Comparison of ENCODE assay signal across 20 cellular contexts in genomic region chr10:68353537-68353936, GRCh38. TPM values are rescaled to one million over a fixed set of nuclear protein-coding genes. Genes with fewer than 3 reads are reported as not detected.
DNase-seq lines count a peak whose midpoint lies in the region; ATAC-seq, FAIRE-seq and TF ChIP-seq lines count a peak whose summit lies in the region.
"Had no signal": no experiment of that assay in that cellular context is flagged by ENCODE, and none has a peak within 500 bp of the region (broad histone marks: within the 10 kb centered on the region; RNA-seq: fewer than 3 reads in every experiment).

No MANE protein-coding gene starts in this region.

- WGBS in K562 (ENCODE audit: insufficient coverage, low coverage, missing lambda C conversion rate): 82% methylated on average over 2 of the region's 2 CpGs
- WGBS in mammary epithelial cell (ENCODE audit: low coverage, missing lambda C conversion rate): 93% methylated on average over 2 of the region's 2 CpGs

- H3K27me3 ChIP-seq in K562 (ENCODE audit: control insufficient read depth in 2 of 2, insufficient read depth in 2 of 2, low read length in 2 of 2) (no peaks in the 10 kb centered on the region), mammary epithelial cell (ENCODE audit: insufficient read depth, low read length) (no peaks in the 10 kb centered on the region)
- H3K27me3 ChIP-seq: BLaER1 treated with 17β-estradiol and CSF1 and Interleukin-3, amounts not matched to agents 10 nM and 100 nM had no signal

- H3K27ac ChIP-seq in HEK293 (ENCODE audit: extremely low read depth, low read depth, low read length) (no peak overlapping the region), K562 (ENCODE audit: extremely low read depth, low read depth, low read length) (no peak overlapping the region), mammary epithelial cell (ENCODE audit: insufficient read depth, low read depth, low read length) (no peak overlapping the region)
- H3K27ac ChIP-seq: BLaER1 treated with 17β-estradiol and CSF1 and Interleukin-3, amounts not matched to agents 10 nM and 100 nM; C4-2B had no signal

- H3K79me2 ChIP-seq in K562 (ENCODE audit: control insufficient read depth, insufficient read depth, low read length): no peaks in the 10 kb centered on the region
- H3K79me2 ChIP-seq in mammary epithelial cell (ENCODE audit: insufficient read depth, low read length): no peaks in the 10 kb centered on the region

- H3K36me3 ChIP-seq in HEK293 (ENCODE audit: control insufficient read depth in 2 of 2, insufficient read depth in 1 of 2, low read length in 2 of 2) (peaks cover 42 to 45% of the 10 kb centered on the region in 2 experiments; a peak in 2 of 3 replicates), K562 (ENCODE audit: control insufficient read depth, insufficient read depth, low read length) (peaks cover 31% of the 10 kb centered on the region; the same call in 2 of the 3 replicates), mammary epithelial cell (ENCODE audit: insufficient read depth, low read length) (peaks cover 8% of the 10 kb centered on the region)

- POLR2A ChIA-PET in HEK293 (lab: Yijun Ruan, JAX) (no interaction called here), K562 (lab: Yijun Ruan, JAX) (interaction anchor here (1.6 kb wide), 1 partner anchor 22 kb away, joined by 4 read pairs; the partner anchor contains the start of gene HNRNPH3)

- peaks cover 2 to 3% of the 10 kb centered on the region in 2 donors for H3K4me1 Mint-ChIP-seq in natural killer cell treated with Interleukin-12 subunit alpha and Interleukin-12 subunit beta and Interleukin-15 and Interleukin-18, amount 100 ng/mL, for 72 hours (ENCODE audit: low read depth in 2 of 2)
- H3K4me1 Mint-ChIP-seq: B cell had no signal

- H3K9me3 ChIP-seq in HEK293 (ENCODE audit: control insufficient read depth, insufficient read depth, low read depth, low read length) (no peaks in the 10 kb centered on the region), K562 (replicated peaks; ENCODE audit: control insufficient read depth, insufficient read depth, low read depth, low read length) (no peaks in the 10 kb centered on the region), mammary epithelial cell (replicated peaks; ENCODE audit: insufficient read depth, low read length) (no peaks in the 10 kb centered on the region)
- H3K9me3 ChIP-seq: BLaER1 treated with 17β-estradiol and CSF1 and Interleukin-3, amounts not matched to agents 10 nM and 100 nM; Caco-2 had no signal

- DNase-seq in K562 (ENCODE audit: extremely low read depth in 1 of 4, low spot score in 3 of 4) (no peak), mammary epithelial cell (no peak)
- no peak for DNase-seq in natural killer cell treated with Interleukin-12 subunit alpha and Interleukin-12 subunit beta and Interleukin-15 and Interleukin-18, amount 100 ng/mL, for 72 hours (ENCODE audit: low spot score)
- DNase-seq: 8988T; AML-193; Caco-2; Calu3; CD4-positive, alpha-beta T cell; CD8-positive, alpha-beta T cell; DMS79 treated with DMSO at 0.1 percent for 48 hours; GF-D8 had no signal

- intact Hi-C loops in K562 (cut with micrococcal nuclease) (no loop called here), mammary epithelial cell (cut with micrococcal nuclease) (no loop called here)

- H3K27me3 Mint-ChIP-seq in natural killer cell treated with Interleukin-12 subunit alpha and Interleukin-12 subunit beta and Interleukin-15 and Interleukin-18, amount 100 ng/mL, for 72 hours: no peaks in the 10 kb centered on the region
- H3K27me3 Mint-ChIP-seq: B cell; CD4-positive, alpha-beta T cell had no signal

- CTCF ChIA-PET in HEK293 (lab: Yijun Ruan, JAX) (interaction anchor here (0.5 to 0.6 kb wide), 2 partner anchors 99 to 156 kb away, joined by 3 to 7 read pairs; no protein-coding TSS in a partner anchor), K562 (lab: Yijun Ruan, JAX; ENCODE audit: low intra/inter-chr PET ratio) (no interaction called here), mammary epithelial cell (lab: Charles Lee; ENCODE audit: low non-redundant PET) (no interaction called here)

- in situ Hi-C loops in K562 (cut with MboI): no loop called here
- in situ Hi-C loops in mammary epithelial cell (cut with MboI; ENCODE audit: low sequenced_read_pairs in 2 of 2): no loop called here

- no peak overlapping the region for H3K4me2 ChIP-seq in K562 (ENCODE audit: insufficient read depth, low read length)
- no peak overlapping the region for H3K4me2 ChIP-seq in mammary epithelial cell (ENCODE audit: insufficient read depth, low read depth, low read length)
- H3K4me2 ChIP-seq: BLaER1 treated with 17β-estradiol and CSF1 and Interleukin-3, amounts not matched to agents 10 nM and 100 nM had no signal

- no TSS peak for BruUV-seq in K562 (replicated peaks; lab: Mats Ljungman, UMichigan)
- no TSS peak for BruUV-seq in mammary epithelial cell (replicated peaks; lab: Mats Ljungman, UMichigan)

- no peak overlapping the region for H3K27ac Mint-ChIP-seq in natural killer cell treated with Interleukin-12 subunit alpha and Interleukin-12 subunit beta and Interleukin-15 and Interleukin-18, amount 100 ng/mL, for 72 hours
- H3K27ac Mint-ChIP-seq: B cell; CD4-positive, alpha-beta T cell; CD8-positive, alpha-beta T cell had no signal

- no peak for TF ChIP-seq RAD21 in K562 (CRISPR knock-in tag; conservative IDR thresholded peaks at IDR 0.05 in 1 of 2, IDR thresholded peaks at IDR 0.05 in 1 of 2)

- no peaks in the 10 kb centered on the region for H3K4me1 ChIP-seq in HEK293 (ENCODE audit: control insufficient read depth, insufficient read depth, low read length)
- H3K4me1 ChIP-seq in K562 (replicated peaks in 1 of 2; ENCODE audit: control insufficient read depth in 2 of 2, insufficient read depth in 2 of 2, low read length in 2 of 2): no peaks in the 10 kb centered on the region
- H3K4me1 ChIP-seq in mammary epithelial cell (ENCODE audit: insufficient read depth, low read length): no peaks in the 10 kb centered on the region
- H3K4me1 ChIP-seq: BLaER1 treated with 17β-estradiol and CSF1 and Interleukin-3, amounts not matched to agents 10 nM and 100 nM; Caco-2 had no signal

- FAIRE-seq in K562 (lab: Jason Lieb, UNC): no peak
- FAIRE-seq: A204.1, D721Med, G401.6, GM12891, GM19239 had no signal

- ATAC-seq in K562: no peak
- no peak for ATAC-seq in natural killer cell treated with Interleukin-12 subunit alpha and Interleukin-12 subunit beta and Interleukin-15 and Interleukin-18, amount 100 ng/mL, for 72 hours
- ATAC-seq: CD8-positive, alpha-beta T cell had no signal

- no peak for TF ChIP-seq POLR2A in K562 (conservative IDR thresholded peaks at IDR 0.05)

- dilution Hi-C loops in mammary epithelial cell (cut with HindIII; ENCODE audit: low sequenced_read_pairs): no loop called here

- no peak for TF ChIP-seq CTCF in HEK293 (tag by site-specific recombination; IDR thresholded peaks at IDR 0.05)
- no peak for TF ChIP-seq CTCF in K562 (IDR thresholded peaks at IDR 0.05 in 2 of 3, conservative IDR thresholded peaks at IDR 0.05 in 1 of 3; ENCODE audit: insufficient read depth in 2 of 3, low read depth in 1 of 3, low read length in 3 of 3)
- no peak for TF ChIP-seq CTCF in mammary epithelial cell (conservative IDR thresholded peaks at IDR 0.05 in 1 of 2, IDR thresholded peaks at IDR 0.05 in 1 of 2; ENCODE audit: extremely low read depth in 1 of 2, insufficient read depth in 1 of 2, low read depth in 1 of 2, low read length in 2 of 2)

- H3K9me1 ChIP-seq in K562 (ENCODE audit: control insufficient read depth, insufficient read depth, low read length): no peaks in the 10 kb centered on the region

- H4K20me1 ChIP-seq in K562 (replicated peaks; ENCODE audit: control insufficient read depth, insufficient read depth, low read length) (no peaks in the 10 kb centered on the region), mammary epithelial cell (ENCODE audit: insufficient read depth, low read length) (no peaks in the 10 kb centered on the region)

- H3K36me3 Mint-ChIP-seq in natural killer cell treated with Interleukin-12 subunit alpha and Interleukin-12 subunit beta and Interleukin-15 and Interleukin-18, amount 100 ng/mL, for 72 hours: peaks cover 11% of the 10 kb centered on the region

- TF ChIP-seq EP300 in K562 (IDR thresholded peaks at IDR 0.05; ENCODE audit: low read length): no peak

- H3K4me3 ChIP-seq in HEK293 (ENCODE audit: low read depth, low read length) (no peak overlapping the region), K562 (no peak overlapping the region), mammary epithelial cell (replicated peaks in 1 of 3; ENCODE audit: insufficient read depth in 1 of 3, low read depth in 2 of 3, low read length in 3 of 3) (no peak overlapping the region)
- H3K4me3 ChIP-seq: BLaER1 treated with 17β-estradiol and CSF1 and Interleukin-3, amounts not matched to agents 10 nM and 100 nM had no signal

- H2AFZ ChIP-seq in K562 (ENCODE audit: low read depth, low read length) (no peak overlapping the region), mammary epithelial cell (ENCODE audit: low read depth, low read length) (no peak overlapping the region)

- no peak overlapping the region for H3K4me3 Mint-ChIP-seq in natural killer cell treated with Interleukin-12 subunit alpha and Interleukin-12 subunit beta and Interleukin-15 and Interleukin-18, amount 100 ng/mL, for 72 hours
- H3K4me3 Mint-ChIP-seq: B cell; CD4-positive, alpha-beta T cell; CD8-positive, alpha-beta T cell had no signal

- H3K9me3 Mint-ChIP-seq in natural killer cell treated with Interleukin-12 subunit alpha and Interleukin-12 subunit beta and Interleukin-15 and Interleukin-18, amount 100 ng/mL, for 72 hours: no peaks in the 10 kb centered on the region
- H3K9me3 Mint-ChIP-seq: CD4-positive, alpha-beta T cell; CD8-positive, alpha-beta T cell had no signal

- no peak overlapping the region for H3K9ac ChIP-seq in K562 (ENCODE audit: insufficient read depth in 1 of 2, low read depth in 2 of 2, low read length in 2 of 2)
- H3K9ac ChIP-seq in mammary epithelial cell (ENCODE audit: insufficient read depth, low read length): no peak overlapping the region
- H3K9ac ChIP-seq: BLaER1 treated with 17β-estradiol and CSF1 and Interleukin-3, amounts not matched to agents 10 nM and 100 nM had no signal

RNA-seq across cellular contexts. Expression of gene PBLD, which starts 20.8 kb away (rescaled TPM):
- 3.8 and 5.0 TPM in 2 replicates for total RNA-seq in K562 (2011; cell fraction: chromatin; rRNA removed; ENCODE audit: low replicate concordance)
- 1.8 and 2.3 TPM in 2 replicates for total RNA-seq in K562 (2011; cell fraction: nucleolus; rRNA removed)
- 4.3 and 9.5 TPM in 2 replicates for total RNA-seq in K562 (2011; cell fraction: nucleoplasm; rRNA removed)
- total RNA-seq in K562 (2014; rRNA removed) (1.7 and 2.6 TPM in 2 replicates), K562 (2014; rRNA removed; fragmentation: Illumina TruSeq; extraction: Trizol) (4.3 and 4.8 TPM in 2 replicates), K562 (2015; rRNA removed; fragmentation: Illumina TruSeq; extraction: Trizol) (2.0 and 2.7 TPM in 2 replicates), K562 (2021) (2.2 and 2.5 TPM in 2 replicates), mammary epithelial cell (1 to 10 TPM; 6.0 to 9.2 TPM)
- polyA plus RNA-seq in K562 (2011; rRNA removed) (1.2 and 1.8 TPM in 2 replicates), K562 (2014; fragmentation: Illumina TruSeq; extraction: Trizol) (2.8 and 3.3 TPM in 2 replicates), K562 (2014; fragmentation: Nextera tagmentation; extraction: Ambion mirVana) (1 to 10 TPM; 1.7 to 2.1 TPM), K562 (2014; rRNA removed) (2.7 and 2.9 TPM in 2 replicates), mammary epithelial cell (0.34 TPM)
- polyA plus RNA-seq in K562 (2011; cell fraction: cytosol; rRNA removed): 0.22 and 0.68 TPM in 2 replicates
- polyA plus RNA-seq in K562 (2011; cell fraction: nucleus; rRNA removed): 2.0 and 2.1 TPM in 2 replicates
- 2.0 and 3.0 TPM in 2 replicates for polyA plus RNA-seq in K562 (2012)
- polyA minus RNA-seq in K562 (2011; rRNA and poly(A)+ RNA removed): 0.53 and 0.81 TPM in 2 replicates
- polyA minus RNA-seq in K562 (2011; cell fraction: cytosol; rRNA and poly(A)+ RNA removed): 0.76 TPM in 1 of 2 replicates, not detected in the other
- 0.94 and 1.7 TPM in 2 replicates for polyA minus RNA-seq in K562 (2011; cell fraction: nucleus; rRNA and poly(A)+ RNA removed)
- 1 to 10 TPM in 1 of 2 donors, under 1 TPM in 1; 0.47 to 1.3 TPM for total RNA-seq in natural killer cell treated with Interleukin-12 subunit alpha and Interleukin-12 subunit beta and Interleukin-15 and Interleukin-18, amount 100 ng/mL, for 72 hours
- polyA minus RNA-seq in mammary epithelial cell: 1.7 TPM

RNA-seq across cellular contexts. Expression of gene HNRNPH3, which starts 21.7 kb away (rescaled TPM):
- total RNA-seq in K562 (2011; cell fraction: chromatin; rRNA removed; ENCODE audit: low replicate concordance): 62.9 and 248 TPM in 2 replicates
- total RNA-seq in K562 (2011; cell fraction: nucleolus; rRNA removed): 23.0 and 31.5 TPM in 2 replicates
- 90.9 and 129 TPM in 2 replicates for total RNA-seq in K562 (2011; cell fraction: nucleoplasm; rRNA removed)
- total RNA-seq in K562 (2014; rRNA removed) (68.9 and 88.0 TPM in 2 replicates), K562 (2014; rRNA removed; fragmentation: Illumina TruSeq; extraction: Trizol) (52.8 and 72.3 TPM in 2 replicates), K562 (2015; rRNA removed; fragmentation: Illumina TruSeq; extraction: Trizol) (60.8 and 61.5 TPM in 2 replicates), K562 (2021) (162 and 170 TPM in 2 replicates), mammary epithelial cell (100 to 1,000 TPM in 1 of 2 donors, 10 to 100 TPM in 1; 10.0 to 122 TPM)
- polyA plus RNA-seq in K562 (2011; rRNA removed) (97.5 and 152 TPM in 2 replicates), K562 (2014; fragmentation: Illumina TruSeq; extraction: Trizol) (468 and 562 TPM in 2 replicates), K562 (2014; fragmentation: Nextera tagmentation; extraction: Ambion mirVana) (100 to 1,000 TPM; 129 to 208 TPM), K562 (2014; rRNA removed) (371 and 431 TPM in 2 replicates), mammary epithelial cell (33.2 TPM)
- 24.1 and 54.7 TPM in 2 replicates for polyA plus RNA-seq in K562 (2011; cell fraction: cytosol; rRNA removed)
- polyA plus RNA-seq in K562 (2011; cell fraction: nucleus; rRNA removed): 65.4 and 82.8 TPM in 2 replicates
- 163 and 412 TPM in 2 replicates for polyA plus RNA-seq in K562 (2012)
- 225 and 315 TPM in 2 replicates for polyA minus RNA-seq in K562 (2011; rRNA and poly(A)+ RNA removed)
- polyA minus RNA-seq in K562 (2011; cell fraction: cytosol; rRNA and poly(A)+ RNA removed): 50.4 and 63.2 TPM in 2 replicates
- polyA minus RNA-seq in K562 (2011; cell fraction: nucleus; rRNA and poly(A)+ RNA removed): 58.3 and 78.0 TPM in 2 replicates
- total RNA-seq in natural killer cell treated with Interleukin-12 subunit alpha and Interleukin-12 subunit beta and Interleukin-15 and Interleukin-18, amount 100 ng/mL, for 72 hours: 100 to 1,000 TPM; 113 to 156 TPM
- polyA minus RNA-seq in mammary epithelial cell: 79.6 TPM

RNA-seq across cellular contexts. Expression of gene RUFY2, which starts 53.5 kb away (rescaled TPM):
- 59.1 and 171 TPM in 2 replicates for total RNA-seq in K562 (2011; cell fraction: chromatin; rRNA removed; ENCODE audit: low replicate concordance)
- total RNA-seq in K562 (2011; cell fraction: nucleolus; rRNA removed): 30.0 and 35.0 TPM in 2 replicates
- 64.8 and 100 TPM in 2 replicates for total RNA-seq in K562 (2011; cell fraction: nucleoplasm; rRNA removed)
- total RNA-seq in K562 (2014; rRNA removed): 9.7 and 15.6 TPM in 2 replicates
- total RNA-seq in K562 (2014; rRNA removed; fragmentation: Illumina TruSeq; extraction: Trizol): 20.1 and 21.4 TPM in 2 replicates
- 18.8 and 19.3 TPM in 2 replicates for total RNA-seq in K562 (2015; rRNA removed; fragmentation: Illumina TruSeq; extraction: Trizol)
- total RNA-seq in K562 (2021): 12.6 and 12.8 TPM in 2 replicates
- 12.9 and 13.7 TPM in 2 replicates for polyA plus RNA-seq in K562 (2011; rRNA removed)
- 1.8 and 4.6 TPM in 2 replicates for polyA plus RNA-seq in K562 (2011; cell fraction: cytosol; rRNA removed)
- polyA plus RNA-seq in K562 (2011; cell fraction: nucleus; rRNA removed): 17.8 and 21.6 TPM in 2 replicates
- 6.3 and 9.6 TPM in 2 replicates for polyA plus RNA-seq in K562 (2012)
- polyA plus RNA-seq in K562 (2014; fragmentation: Illumina TruSeq; extraction: Trizol): 10.4 and 12.4 TPM in 2 replicates
- 1 to 10 TPM; 3.7 to 4.5 TPM for polyA plus RNA-seq in K562 (2014; fragmentation: Nextera tagmentation; extraction: Ambion mirVana)
- 11.2 and 14.0 TPM in 2 replicates for polyA plus RNA-seq in K562 (2014; rRNA removed)
- polyA minus RNA-seq in K562 (2011; rRNA and poly(A)+ RNA removed): 27.9 and 29.2 TPM in 2 replicates
- 4.1 and 9.7 TPM in 2 replicates for polyA minus RNA-seq in K562 (2011; cell fraction: cytosol; rRNA and poly(A)+ RNA removed)
- polyA minus RNA-seq in K562 (2011; cell fraction: nucleus; rRNA and poly(A)+ RNA removed): 30.6 and 44.4 TPM in 2 replicates
- total RNA-seq in natural killer cell treated with Interleukin-12 subunit alpha and Interleukin-12 subunit beta and Interleukin-15 and Interleukin-18, amount 100 ng/mL, for 72 hours: 10 to 100 TPM; 15.7 to 23.4 TPM
- 10 to 100 TPM; 27.2 to 28.9 TPM for total RNA-seq in mammary epithelial cell
- polyA plus RNA-seq in mammary epithelial cell: 5.9 TPM
- polyA minus RNA-seq in mammary epithelial cell: 9.3 TPM

Comparison
In these comparisons a context has a peak if more than half of its experiments do, and no peak if none do; other contexts are left out.
1. Of the 44 proteins assayed by ChIP-seq in both K562 and HEK293: peak only in K562: none; only in HEK293: none; in both: ZNF121; in neither: 43.